Comparison of ENCODE assay signal across 16 cellular contexts in genomic region chr6:43670623-43670986, GRCh38. TPM values are rescaled to one million over a fixed set of nuclear protein-coding genes. Genes with fewer than 3 reads are reported as not detected.
A peak's percentile ranks its signal among the peaks of the same experiment; 100 is the strongest.
DNase-seq lines count a peak whose midpoint lies in the region; ATAC-seq, FAIRE-seq and TF ChIP-seq lines count a peak whose summit lies in the region.
"Had no signal": no experiment of that assay in that cellular context is flagged by ENCODE, and none has a peak within 500 bp of the region (broad histone marks: within the 10 kb centered on the region; RNA-seq: fewer than 3 reads in every experiment).

No MANE protein-coding gene starts in this region.

- H3K9ac ChIP-seq in MM.1S (ENCODE audit: low read length) (no peak overlapping the region), K562 (ENCODE audit: insufficient read depth in 1 of 2, low read depth in 2 of 2, low read length in 2 of 2) (peak overlapping the region in 1 of 2 experiments; percentile 82; a peak in 2 of 4 replicates), skeletal muscle tissue (ENCODE audit: low read depth in 1 of 3, low read length in 3 of 3) (peak overlapping the region in 1 of 3 donors; percentile 83), mesenchymal stem cell (ENCODE audit: low read length) (no peak overlapping the region)

- H3F3A ChIP-seq in MM.1S (ENCODE audit: insufficient read depth, low read length), result peaks cover 9% of the 10 kb centered on the region; the same call in 1 of the 2 replicates

- H3K4me1 Mint-ChIP-seq in activated CD4-positive, alpha-beta T cell treated with anti-CD3 and anti-CD28 coated beads, Interleukin-2, amount 10 ng/mL, durations not matched to agents 7 days and 5 days, result peaks cover 42% of the 10 kb centered on the region

- no peak overlapping the region for H2AK5ac ChIP-seq in mesenchymal stem cell (ENCODE audit: low read length, severe bottlenecking)

- 84% methylated on average over 6 of the region's 6 CpGs for WGBS in K562 (ENCODE audit: insufficient coverage, low coverage, missing lambda C conversion rate)
- 98% methylated on average over 6 of the region's 6 CpGs for WGBS in mesenchymal stem cell
- WGBS in upper lobe of left lung, 2 donors, result 94 to 98% methylated on average over 6 of the region's 6 CpGs

- H2AFZ ChIP-seq in MM.1S (ENCODE audit: low read length) (no peak overlapping the region), K562 (ENCODE audit: low read depth, low read length) (no peak overlapping the region), mesenchymal stem cell (ENCODE audit: low read depth, low read length) (no peak overlapping the region)

- peak overlapping the region; percentile 86 for H3K27ac Mint-ChIP-seq in activated CD4-positive, alpha-beta T cell treated with anti-CD3 and anti-CD28 coated beads, Interleukin-2, amount 10 ng/mL, durations not matched to agents 7 days and 5 days
- H3K27ac Mint-ChIP-seq: CD4-positive, alpha-beta T cell had no signal

- POLR2A ChIA-PET in activated CD4-positive, alpha-beta T cell treated with anti-CD3 and anti-CD28 coated beads, Interleukin-2, amount 10 ng/mL, durations not matched to agents 7 days and 5 days (lab: Charles Lee), result no interaction called here
- POLR2A ChIA-PET in K562 (lab: Yijun Ruan, JAX), result interaction anchor here (0.6 to 6.0 kb wide), 21 partner anchors 7 to 585 kb away, joined by 3 to 32 read pairs (median 4); partner anchors contain the start of genes GTPBP2, MRPS18A and RSPH9

- TF ChIP-seq CTCF in MM.1S (IDR thresholded peaks at IDR 0.05; ENCODE audit: low read length), result no peak
- no peak for TF ChIP-seq CTCF in K562 (IDR thresholded peaks at IDR 0.05 in 2 of 3, conservative IDR thresholded peaks at IDR 0.05 in 1 of 3; ENCODE audit: insufficient read depth in 2 of 3, low read depth in 1 of 3, low read length in 3 of 3)
- TF ChIP-seq CTCF in upper lobe of left lung (IDR thresholded peaks at IDR 0.05), result no peak

- H4K20me1 ChIP-seq in MM.1S (ENCODE audit: insufficient read depth, low read length) (no peaks in the 10 kb centered on the region), K562 (replicated peaks; ENCODE audit: control insufficient read depth, insufficient read depth, low read length) (no peaks in the 10 kb centered on the region; the same call in 1 of the 2 replicates)

- TF ChIP-seq POLR2A in K562 (conservative IDR thresholded peaks at IDR 0.05) (0 out of 2 replicates have a peak, but pooled peaks have one; percentile 6), upper lobe of left lung (IDR thresholded peaks at IDR 0.05) (no peak)

- H3K9me3 Mint-ChIP-seq in activated CD4-positive, alpha-beta T cell treated with anti-CD3 and anti-CD28 coated beads, Interleukin-2, amount 10 ng/mL, durations not matched to agents 7 days and 5 days, result no peaks in the 10 kb centered on the region
- H3K9me3 Mint-ChIP-seq: activated naive CD4-positive, alpha-beta T cell treated with anti-CD3 and anti-CD28 coated beads, Interleukin-2, amount 50 U/mL, for 24 hours; CD4-positive, alpha-beta T cell had no signal

- H3K79me2 ChIP-seq in MM.1S (ENCODE audit: low read length) (no peaks in the 10 kb centered on the region), K562 (ENCODE audit: control insufficient read depth, insufficient read depth, low read length) (no peaks in the 10 kb centered on the region)

- TF ChIP-seq RAD21 in K562 (CRISPR knock-in tag; conservative IDR thresholded peaks at IDR 0.05 in 1 of 2, IDR thresholded peaks at IDR 0.05 in 1 of 2), result no peak

- H2BK15ac ChIP-seq in mesenchymal stem cell (ENCODE audit: low read depth, poor library complexity, severe bottlenecking), result no peak overlapping the region

- H3K14ac ChIP-seq in mesenchymal stem cell (ENCODE audit: low read length in 2 of 2), result no peak overlapping the region

- H3K27me3 Mint-ChIP-seq in activated CD4-positive, alpha-beta T cell treated with anti-CD3 and anti-CD28 coated beads, Interleukin-2, amount 10 ng/mL, durations not matched to agents 7 days and 5 days, result no peaks in the 10 kb centered on the region
- H3K27me3 Mint-ChIP-seq: activated naive CD4-positive, alpha-beta T cell treated with anti-CD3 and anti-CD28 coated beads, Interleukin-2, amount 50 U/mL, for 24 hours; CD4-positive, alpha-beta T cell had no signal

- peaks cover 49% of the 10 kb centered on the region for H3K4me1 ChIP-seq in MM.1S (ENCODE audit: low read length)
- peaks cover 40 to 42% of the 10 kb centered on the region in 2 experiments for H3K4me1 ChIP-seq in K562 (replicated peaks in 1 of 2; ENCODE audit: control insufficient read depth in 2 of 2, insufficient read depth in 2 of 2, low read length in 2 of 2)
- peaks cover 75 to 93% (median 91%) of the 10 kb centered on the region in 3 donors for H3K4me1 ChIP-seq in skeletal muscle tissue (ENCODE audit: control insufficient read depth in 3 of 3, insufficient read depth in 3 of 3, low read length in 3 of 3)
- peaks cover 16% of the 10 kb centered on the region for H3K4me1 ChIP-seq in mesenchymal stem cell (ENCODE audit: control insufficient read depth, insufficient read depth, low read depth, low read length)
- peaks cover 21 to 42% (median 25%) of the 10 kb centered on the region in 4 donors for H3K4me1 ChIP-seq in upper lobe of left lung

- FAIRE-seq in K562 (lab: Jason Lieb, UNC), result no peak
- FAIRE-seq: endometrium had no signal

- no peak overlapping the region for H3K4me3 Mint-ChIP-seq in activated CD4-positive, alpha-beta T cell treated with anti-CD3 and anti-CD28 coated beads, Interleukin-2, amount 10 ng/mL, durations not matched to agents 7 days and 5 days
- H3K4me3 Mint-ChIP-seq: activated naive CD4-positive, alpha-beta T cell treated with anti-CD3 and anti-CD28 coated beads, Interleukin-2, amount 50 U/mL, for 24 hours; CD4-positive, alpha-beta T cell had no signal

- no TSS peak for BruUV-seq in K562 (replicated peaks; lab: Mats Ljungman, UMichigan)

- no peak overlapping the region for H3K18ac ChIP-seq in mesenchymal stem cell (ENCODE audit: low read depth in 1 of 2, low read length in 2 of 2)

- no peak overlapping the region for H3K23ac ChIP-seq in mesenchymal stem cell (ENCODE audit: low read length in 2 of 2)

- H3K9me1 ChIP-seq in K562 (ENCODE audit: control insufficient read depth, insufficient read depth, low read length), result peaks cover 12% of the 10 kb centered on the region

- H3K36me3 ChIP-seq in MM.1S (replicated peaks; ENCODE audit: insufficient read depth, low read length) (no peaks in the 10 kb centered on the region), K562 (ENCODE audit: control insufficient read depth, insufficient read depth, low read length) (peaks cover 52% of the 10 kb centered on the region), skeletal muscle tissue (ENCODE audit: control insufficient read depth in 3 of 3, insufficient read depth in 3 of 3, low read length in 3 of 3) (peaks cover 32 to 38% (median 36%) of the 10 kb centered on the region in 3 donors), mesenchymal stem cell (ENCODE audit: control insufficient read depth in 1 of 2, insufficient read depth in 2 of 2, low read depth in 1 of 2, low read length in 2 of 2) (peaks cover 44 to 54% of the 10 kb centered on the region in 2 experiments), upper lobe of left lung (peaks cover 7 to 53% (median 42%) of the 10 kb centered on the region in 4 donors)

- CTCF ChIA-PET in activated CD4-positive, alpha-beta T cell treated with anti-CD3 and anti-CD28 coated beads, Interleukin-2, amount 10 ng/mL, durations not matched to agents 7 days and 5 days (lab: Charles Lee), result interaction anchor here (0.6 to 3.9 kb wide), 11 partner anchors 10 to 492 kb away, joined by 3 to 20 read pairs (median 4); partner anchors contain the start of gene MRPS18A
- CTCF ChIA-PET in K562 (lab: Yijun Ruan, JAX; ENCODE audit: low intra/inter-chr PET ratio), result no interaction called here

- in situ Hi-C loops in K562 (cut with MboI), result no loop called here

- no peak overlapping the region for H4K91ac ChIP-seq in mesenchymal stem cell (ENCODE audit: low read length)

- DNase-seq in activated CD4-positive, alpha-beta T cell treated with anti-CD3 and anti-CD28 coated beads, Interleukin-2, amount 10 ng/mL, durations not matched to agents 7 days and 5 days, result no peak
- no peak for DNase-seq in activated CD4-positive, alpha-beta T cell treated with anti-CD3 and anti-CD28 coated beads for 1 hour
- DNase-seq in MM.1S (no peak), K562 (ENCODE audit: extremely low read depth in 1 of 4, low spot score in 3 of 4) (no peak), mesenchymal stem cell (no peak), upper lobe of left lung (no peak)
- DNase-seq: CD4-positive, alpha-beta T cell; NCI-H2171; stimulated activated CD4-positive, alpha-beta T cell treated with anti-CD3 and anti-CD28 coated beads, Interleukin-12 subunit alpha, Interleukin-12 subunit beta, amount 100 ng/mL, for 4 hours; T-helper 9 cell had no signal

- H3K9me3 ChIP-seq in MM.1S (replicated peaks; ENCODE audit: insufficient read depth, low read length) (no peaks in the 10 kb centered on the region), K562 (replicated peaks; ENCODE audit: control insufficient read depth, insufficient read depth, low read depth, low read length) (no peaks in the 10 kb centered on the region), skeletal muscle tissue (ENCODE audit: control insufficient read depth in 3 of 3, low read length in 3 of 3) (no peaks in the 10 kb centered on the region), mesenchymal stem cell (ENCODE audit: control insufficient read depth, low read length) (no peaks in the 10 kb centered on the region), upper lobe of left lung (no peaks in the 10 kb centered on the region)

- H3K27ac ChIP-seq in MM.1S (ENCODE audit: low read length), result peak overlapping the region; percentile 66; the same call in 1 of the 2 replicates
- H3K27ac ChIP-seq in K562 (ENCODE audit: extremely low read depth, low read depth, low read length), result no peak overlapping the region; the same call in 2 of the 3 replicates
- H3K27ac ChIP-seq in skeletal muscle tissue (ENCODE audit: low read depth, low read length), result peak overlapping the region; percentile 74
- H3K27ac ChIP-seq in mesenchymal stem cell (ENCODE audit: low read length, poor library complexity, severe bottlenecking), result no peak overlapping the region
- no peak overlapping the region for H3K27ac ChIP-seq in upper lobe of left lung

- no peak overlapping the region for H4K8ac ChIP-seq in mesenchymal stem cell (ENCODE audit: low read length)

- no peaks in the 10 kb centered on the region for H3K79me1 ChIP-seq in mesenchymal stem cell (replicated peaks; ENCODE audit: low read length, poor library complexity, severe bottlenecking)

- no peak overlapping the region for H3K4me3 ChIP-seq in MM.1S (ENCODE audit: low read length)
- H3K4me3 ChIP-seq in K562, result no peak overlapping the region
- no peak overlapping the region for H3K4me3 ChIP-seq in skeletal muscle tissue (ENCODE audit: low read length in 3 of 3)
- no peak overlapping the region for H3K4me3 ChIP-seq in mesenchymal stem cell (ENCODE audit: insufficient read depth in 1 of 2, low read depth in 1 of 2, low read length in 2 of 2)
- no peak overlapping the region for H3K4me3 ChIP-seq in upper lobe of left lung

- peaks cover 29% of the 10 kb centered on the region for H3K36me3 Mint-ChIP-seq in activated CD4-positive, alpha-beta T cell treated with anti-CD3 and anti-CD28 coated beads, Interleukin-2, amount 10 ng/mL, durations not matched to agents 7 days and 5 days (ENCODE audit: low read depth)

- ATAC-seq in K562 (no peak), upper lobe of left lung (ENCODE audit: low FRiP score in 2 of 2) (no peak), GM19328 (IDR thresholded peaks at IDR 0.05; ENCODE audit: unreplicated experiment) (no peak)

- H2BK5ac ChIP-seq in mesenchymal stem cell (ENCODE audit: low read depth, low read length, poor library complexity, severe bottlenecking), result no peak overlapping the region

- no peak for TF ChIP-seq EP300 in K562 (IDR thresholded peaks at IDR 0.05; ENCODE audit: low read length)
- no peak for TF ChIP-seq EP300 in upper lobe of left lung (IDR thresholded peaks at IDR 0.05)

- intact Hi-C loops in K562 (cut with micrococcal nuclease), result no loop called here

- no peak overlapping the region for H2BK12ac ChIP-seq in mesenchymal stem cell (ENCODE audit: low read length in 2 of 2)

- H3K27me3 ChIP-seq in MM.1S (replicated peaks; ENCODE audit: insufficient read depth, low read length) (no peaks in the 10 kb centered on the region), K562 (ENCODE audit: control insufficient read depth in 2 of 2, insufficient read depth in 2 of 2, low read length in 2 of 2) (no peaks in the 10 kb centered on the region), skeletal muscle tissue (ENCODE audit: control insufficient read depth in 3 of 3, insufficient read depth in 3 of 3, low read length in 3 of 3) (no peaks in the 10 kb centered on the region), mesenchymal stem cell (ENCODE audit: control insufficient read depth in 1 of 2, insufficient read depth in 1 of 2, low read length in 2 of 2) (peaks cover 2 to 5% of the 10 kb centered on the region in 2 experiments), upper lobe of left lung (no peaks in the 10 kb centered on the region)

- no peak overlapping the region for H2BK120ac ChIP-seq in mesenchymal stem cell (ENCODE audit: low read depth, low read length)

- peak overlapping the region; percentile 20; the same call in 1 of the 2 replicates for H3K4me2 ChIP-seq in MM.1S (ENCODE audit: low read depth, low read length)
- no peak overlapping the region for H3K4me2 ChIP-seq in K562 (ENCODE audit: insufficient read depth, low read length)
- no peak overlapping the region for H3K4me2 ChIP-seq in mesenchymal stem cell (ENCODE audit: low read length, poor library complexity, severe bottlenecking)

- H3K4ac ChIP-seq in mesenchymal stem cell (ENCODE audit: low read depth in 1 of 2, low read length in 2 of 2), result no peak overlapping the region

- H3K9me2 ChIP-seq in MM.1S (replicated peaks; ENCODE audit: insufficient read depth, low read length), result no peaks in the 10 kb centered on the region

RNA-seq across cellular contexts. Expression of gene MRPS18A, which starts 17.0 kb away (rescaled TPM):
- total RNA-seq in activated CD4-positive, alpha-beta T cell treated with anti-CD3 and anti-CD28 coated beads, Interleukin-2, amount 10 ng/mL, durations not matched to agents 7 days and 5 days, result 10 to 100 TPM; 37.3 to 46.4 TPM
- 30.9 and 95.8 TPM in 2 replicates for total RNA-seq in K562 (2011; cell fraction: chromatin; rRNA removed; ENCODE audit: low replicate concordance)
- 81.3 and 96.7 TPM in 2 replicates for total RNA-seq in K562 (2011; cell fraction: nucleolus; rRNA removed)
- total RNA-seq in K562 (2011; cell fraction: nucleoplasm; rRNA removed), result 48.8 and 57.7 TPM in 2 replicates
- total RNA-seq in K562 (2014; rRNA removed), result 130 and 161 TPM in 2 replicates
- total RNA-seq in K562 (2014; rRNA removed; fragmentation: Illumina TruSeq; extraction: Trizol), result 63.9 and 87.5 TPM in 2 replicates
- 115 and 119 TPM in 2 replicates for total RNA-seq in K562 (2015; rRNA removed; fragmentation: Illumina TruSeq; extraction: Trizol)
- 102 and 104 TPM in 2 replicates for total RNA-seq in K562 (2021)
- polyA plus RNA-seq in K562 (2011; rRNA removed), result 104 and 112 TPM in 2 replicates
- polyA plus RNA-seq in K562 (2011; cell fraction: cytosol; rRNA removed), result 155 and 252 TPM in 2 replicates
- polyA plus RNA-seq in K562 (2011; cell fraction: nucleus; rRNA removed), result 54.3 and 56.2 TPM in 2 replicates
- 113 and 127 TPM in 2 replicates for polyA plus RNA-seq in K562 (2012)
- polyA plus RNA-seq in K562 (2014; fragmentation: Illumina TruSeq; extraction: Trizol), result 159 and 185 TPM in 2 replicates
- 100 to 1,000 TPM; 204 to 243 TPM for polyA plus RNA-seq in K562 (2014; fragmentation: Nextera tagmentation; extraction: Ambion mirVana)
- polyA plus RNA-seq in K562 (2014; rRNA removed), result 125 and 133 TPM in 2 replicates
- polyA minus RNA-seq in K562 (2011; rRNA and poly(A)+ RNA removed), result 78.1 and 100 TPM in 2 replicates
- polyA minus RNA-seq in K562 (2011; cell fraction: cytosol; rRNA and poly(A)+ RNA removed), result 41.0 and 52.2 TPM in 2 replicates
- 41.9 and 47.8 TPM in 2 replicates for polyA minus RNA-seq in K562 (2011; cell fraction: nucleus; rRNA and poly(A)+ RNA removed)
- total RNA-seq in skeletal muscle tissue, result 44.4 TPM
- polyA plus RNA-seq in mesenchymal stem cell (2013, experiment 1 of 2), result 42.0 TPM
- 43.2 TPM for polyA plus RNA-seq in mesenchymal stem cell (2013, experiment 2 of 2)
- 10 to 100 TPM; 21.0 to 45.6 (median 33.4) TPM for total RNA-seq in upper lobe of left lung

RNA-seq across cellular contexts. Expression of gene RSPH9, which starts 25.8 kb away (rescaled TPM):
- not detected for total RNA-seq in activated CD4-positive, alpha-beta T cell treated with anti-CD3 and anti-CD28 coated beads, Interleukin-2, amount 10 ng/mL, durations not matched to agents 7 days and 5 days
- 0.32 TPM in 1 of 2 replicates, not detected in the other for total RNA-seq in K562 (2011; cell fraction: chromatin; rRNA removed; ENCODE audit: low replicate concordance)
- 0.17 TPM in 1 of 2 replicates, not detected in the other for total RNA-seq in K562 (2011; cell fraction: nucleolus; rRNA removed)
- total RNA-seq in K562 (2011; cell fraction: nucleoplasm; rRNA removed), result 0.22 and 0.38 TPM in 2 replicates
- total RNA-seq in K562 (2014; rRNA removed), result 0.05 TPM in 1 of 2 replicates, not detected in the other
- total RNA-seq in K562 (2014; rRNA removed; fragmentation: Illumina TruSeq; extraction: Trizol), result not detected in 2 replicates
- not detected in 2 replicates for total RNA-seq in K562 (2015; rRNA removed; fragmentation: Illumina TruSeq; extraction: Trizol)
- total RNA-seq in K562 (2021), result not detected in 2 replicates
- polyA plus RNA-seq in K562 (2011; rRNA removed), result 0.04 TPM in 1 of 2 replicates, not detected in the other
- polyA plus RNA-seq in K562 (2011; cell fraction: cytosol; rRNA removed), result not detected in 2 replicates
- 0.04 TPM in 1 of 2 replicates, not detected in the other for polyA plus RNA-seq in K562 (2011; cell fraction: nucleus; rRNA removed)
- 0.40 and 0.49 TPM in 2 replicates for polyA plus RNA-seq in K562 (2012)
- not detected in 2 replicates for polyA plus RNA-seq in K562 (2014; fragmentation: Illumina TruSeq; extraction: Trizol)
- under 1 TPM; 0.39 to 0.60 TPM for polyA plus RNA-seq in K562 (2014; fragmentation: Nextera tagmentation; extraction: Ambion mirVana)
- polyA plus RNA-seq in K562 (2014; rRNA removed), result not detected in 2 replicates
- polyA minus RNA-seq in K562 (2011; rRNA and poly(A)+ RNA removed), result 0.11 and 0.15 TPM in 2 replicates
- polyA minus RNA-seq in K562 (2011; cell fraction: cytosol; rRNA and poly(A)+ RNA removed), result not detected in 2 replicates
- 0.22 TPM in 1 of 2 replicates, not detected in the other for polyA minus RNA-seq in K562 (2011; cell fraction: nucleus; rRNA and poly(A)+ RNA removed)
- 0.52 TPM for total RNA-seq in skeletal muscle tissue
- polyA plus RNA-seq in mesenchymal stem cell (2013, experiment 1 of 2), result 0.62 TPM
- polyA plus RNA-seq in mesenchymal stem cell (2013, experiment 2 of 2), result 0.84 TPM
- 1 to 10 TPM in 5 of 6 donors, under 1 TPM in 1; 0.20 to 4.2 (median 2.1) TPM for total RNA-seq in upper lobe of left lung
- total RNA-seq: CD4-positive, alpha-beta T cell; Daoy; H4 had no signal

RNA-seq across cellular contexts. Expression of gene MAD2L1BP, which starts 35.0 kb away (rescaled TPM):
- 10 to 100 TPM; 41.8 to 44.3 TPM for total RNA-seq in activated CD4-positive, alpha-beta T cell treated with anti-CD3 and anti-CD28 coated beads, Interleukin-2, amount 10 ng/mL, durations not matched to agents 7 days and 5 days
- total RNA-seq in K562 (2011; cell fraction: chromatin; rRNA removed; ENCODE audit: low replicate concordance), result 89.9 and 155 TPM in 2 replicates
- 95.9 and 115 TPM in 2 replicates for total RNA-seq in K562 (2011; cell fraction: nucleolus; rRNA removed)
- total RNA-seq in K562 (2011; cell fraction: nucleoplasm; rRNA removed), result 87.8 and 100 TPM in 2 replicates
- total RNA-seq in K562 (2014; rRNA removed), result 69.7 and 78.1 TPM in 2 replicates
- 73.8 and 76.7 TPM in 2 replicates for total RNA-seq in K562 (2014; rRNA removed; fragmentation: Illumina TruSeq; extraction: Trizol)
- total RNA-seq in K562 (2015; rRNA removed; fragmentation: Illumina TruSeq; extraction: Trizol), result 73.2 and 75.1 TPM in 2 replicates
- 71.5 and 77.4 TPM in 2 replicates for total RNA-seq in K562 (2021)
- 120 TPM in 2 replicates for polyA plus RNA-seq in K562 (2011; rRNA removed)
- polyA plus RNA-seq in K562 (2011; cell fraction: cytosol; rRNA removed), result 173 and 183 TPM in 2 replicates
- 62.0 and 78.0 TPM in 2 replicates for polyA plus RNA-seq in K562 (2011; cell fraction: nucleus; rRNA removed)
- 49.6 and 65.4 TPM in 2 replicates for polyA plus RNA-seq in K562 (2012)
- polyA plus RNA-seq in K562 (2014; fragmentation: Illumina TruSeq; extraction: Trizol), result 113 and 116 TPM in 2 replicates
- 100 to 1,000 TPM; 241 to 321 TPM for polyA plus RNA-seq in K562 (2014; fragmentation: Nextera tagmentation; extraction: Ambion mirVana)
- 102 and 111 TPM in 2 replicates for polyA plus RNA-seq in K562 (2014; rRNA removed)
- polyA minus RNA-seq in K562 (2011; rRNA and poly(A)+ RNA removed), result 73.9 and 74.5 TPM in 2 replicates
- 33.5 and 38.0 TPM in 2 replicates for polyA minus RNA-seq in K562 (2011; cell fraction: cytosol; rRNA and poly(A)+ RNA removed)
- polyA minus RNA-seq in K562 (2011; cell fraction: nucleus; rRNA and poly(A)+ RNA removed), result 18.2 and 39.4 TPM in 2 replicates
- total RNA-seq in skeletal muscle tissue, result 25.1 TPM
- 27.2 TPM for polyA plus RNA-seq in mesenchymal stem cell (2013, experiment 1 of 2)
- polyA plus RNA-seq in mesenchymal stem cell (2013, experiment 2 of 2), result 26.6 TPM
- total RNA-seq in upper lobe of left lung, result 10 to 100 TPM; 16.8 to 66.4 (median 24.9) TPM

RNA-seq across cellular contexts. Expression of gene GTPBP2, which starts 41.5 kb away (rescaled TPM):
- total RNA-seq in activated CD4-positive, alpha-beta T cell treated with anti-CD3 and anti-CD28 coated beads, Interleukin-2, amount 10 ng/mL, durations not matched to agents 7 days and 5 days, result 10 to 100 TPM; 91.9 to 98.3 TPM
- 558 and 907 TPM in 2 replicates for total RNA-seq in K562 (2011; cell fraction: chromatin; rRNA removed; ENCODE audit: low replicate concordance)
- total RNA-seq in K562 (2011; cell fraction: nucleolus; rRNA removed), result 446 and 460 TPM in 2 replicates
- 547 and 636 TPM in 2 replicates for total RNA-seq in K562 (2011; cell fraction: nucleoplasm; rRNA removed)
- total RNA-seq in K562 (2014; rRNA removed) (111 and 127 TPM in 2 replicates), K562 (2014; rRNA removed; fragmentation: Illumina TruSeq; extraction: Trizol) (92.5 and 99.4 TPM in 2 replicates), K562 (2015; rRNA removed; fragmentation: Illumina TruSeq; extraction: Trizol) (68.8 and 71.1 TPM in 2 replicates), K562 (2021) (121 and 162 TPM in 2 replicates), skeletal muscle tissue (30.8 TPM), upper lobe of left lung (100 to 1,000 TPM in 1 of 6 donors, 10 to 100 TPM in 5; 41.3 to 128 (median 78.1) TPM)
- polyA plus RNA-seq in K562 (2011; rRNA removed) (184 and 259 TPM in 2 replicates), K562 (2014; fragmentation: Illumina TruSeq; extraction: Trizol) (162 and 169 TPM in 2 replicates), K562 (2014; fragmentation: Nextera tagmentation; extraction: Ambion mirVana) (10 to 100 TPM; 48.4 to 60.9 TPM), K562 (2014; rRNA removed) (171 and 196 TPM in 2 replicates)
- 167 and 217 TPM in 2 replicates for polyA plus RNA-seq in K562 (2011; cell fraction: cytosol; rRNA removed)
- polyA plus RNA-seq in K562 (2011; cell fraction: nucleus; rRNA removed), result 1,016 and 1,080 TPM in 2 replicates
- 101 and 429 TPM in 2 replicates for polyA plus RNA-seq in K562 (2012)
- 87.3 and 97.4 TPM in 2 replicates for polyA minus RNA-seq in K562 (2011; rRNA and poly(A)+ RNA removed)
- 46.5 and 62.7 TPM in 2 replicates for polyA minus RNA-seq in K562 (2011; cell fraction: cytosol; rRNA and poly(A)+ RNA removed)
- polyA minus RNA-seq in K562 (2011; cell fraction: nucleus; rRNA and poly(A)+ RNA removed), result 121 and 183 TPM in 2 replicates
- 70.7 TPM for polyA plus RNA-seq in mesenchymal stem cell (2013, experiment 1 of 2)
- polyA plus RNA-seq in mesenchymal stem cell (2013, experiment 2 of 2), result 68.3 TPM

Comparison
In these comparisons a context has a peak if more than half of its experiments do, and no peak if none do; other contexts are left out.
1. H3K27ac ChIP-seq: peak in MM.1S (single experiment) and skeletal muscle tissue (single experiment); none in K562 (single experiment), mesenchymal stem cell (single experiment) and upper lobe of left lung (0 of 4).